Comparison of ENCODE assay signal across 23 cellular contexts in the genomic region with DNA sequence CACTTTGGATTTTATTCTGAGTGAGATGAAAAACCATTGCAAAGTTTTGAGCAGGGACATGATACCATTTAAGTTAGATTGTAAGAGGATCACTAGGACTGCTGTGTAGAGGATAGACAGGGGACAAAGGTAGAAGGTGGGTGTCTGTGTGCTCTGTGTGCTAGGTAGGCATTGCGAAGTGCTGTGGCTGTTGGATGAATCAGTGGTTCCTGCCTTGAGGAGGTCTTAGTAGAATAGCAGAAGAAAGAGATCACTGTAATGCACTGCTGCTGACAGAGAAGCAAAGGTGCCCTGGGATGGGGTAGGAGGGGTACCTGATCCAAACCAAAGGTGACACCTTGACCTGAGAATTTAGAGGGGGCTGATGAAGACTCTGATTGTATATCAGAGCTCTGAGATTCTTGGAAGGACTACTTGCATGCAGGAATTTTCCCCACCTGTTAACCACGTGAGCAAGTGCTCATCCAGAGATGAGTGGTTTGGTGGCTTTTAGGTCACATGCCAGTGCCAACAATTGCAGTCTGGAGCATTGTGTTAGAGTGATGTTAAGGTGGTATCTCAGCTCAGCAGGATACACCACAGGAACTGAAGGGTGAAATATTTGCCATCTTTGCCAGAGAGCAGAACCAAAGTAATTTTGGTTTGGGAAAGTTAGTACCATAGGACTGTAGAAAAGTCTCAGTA. TPM values are rescaled to one million over a fixed set of nuclear protein-coding genes. Genes with fewer than 3 reads are reported as not detected.
"Had no signal": no experiment of that assay in that cellular context is flagged by ENCODE, and none has a peak within 500 bp of the region (broad histone marks: within the 10 kb centered on the region; RNA-seq: fewer than 3 reads in every experiment).

No MANE protein-coding gene starts in this region.

- DNase-seq: activated B cell treated with CpG ODN at 0.5 μM for 24 hours; activated CD4-positive, alpha-beta T cell treated with anti-CD3 and anti-CD28 coated beads for 1 hour; activated CD4-positive, alpha-beta T cell treated with anti-CD3 and anti-CD28 coated beads, Interleukin-2, amount 10 ng/mL, durations not matched to agents 24 days and 14 days; activated CD4-positive, alpha-beta T cell treated with anti-CD3 and anti-CD28 coated beads, Interleukin-2, amount 50 U/mL, for 48 hours; activated CD8-positive, alpha-beta memory T cell treated with anti-CD3 and anti-CD28 coated beads, Interleukin-2, amount 10 ng/mL, durations not matched to agents 7 days and 5 days; activated gamma-delta T cell; activated naive CD4-positive, alpha-beta T cell treated with anti-CD3 and anti-CD28 coated beads for 36 hours; activated T-cell treated with anti-CD3 and anti-CD28 coated beads, Interleukin-2, amount 50 U/mL, for 4 hours; amygdala; Karpas-422; NCI-H1105 treated with DMSO at 0.1 percent for 48 hours; NCI-H1436 treated with DMSO at 0.1 percent for 48 hours; NCI-H187; NCI-H345; NCI-H510A; NCI-H526 treated with DMSO at 0.1 percent for 48 hours; NCI-H82; SIG-M5; T-helper 17 cell; T-helper 9 cell had no signal

- H3K4me1 Mint-ChIP-seq: activated B cell treated with CpG ODN at 0.5 μM for 24 hours; activated CD4-positive, alpha-beta T cell treated with anti-CD3 and anti-CD28 coated beads, Interleukin-2, amount 10 ng/mL, durations not matched to agents 24 days and 14 days; activated CD8-positive, alpha-beta memory T cell treated with anti-CD3 and anti-CD28 coated beads, Interleukin-2, amount 10 ng/mL, durations not matched to agents 7 days and 5 days; central memory CD8-positive, alpha-beta T cell; T-helper 17 cell had no signal

- H3K4me3 Mint-ChIP-seq: activated B cell treated with CpG ODN at 0.5 μM for 24 hours; activated CD4-positive, alpha-beta T cell treated with anti-CD3 and anti-CD28 coated beads, Interleukin-2, amount 10 ng/mL, durations not matched to agents 24 days and 14 days; activated CD8-positive, alpha-beta memory T cell treated with anti-CD3 and anti-CD28 coated beads, Interleukin-2, amount 10 ng/mL, durations not matched to agents 7 days and 5 days; activated naive CD4-positive, alpha-beta T cell treated with anti-CD3 and anti-CD28 coated beads for 36 hours; activated naive CD8-positive, alpha-beta T cell; activated T-cell treated with anti-CD3 and anti-CD28 coated beads, Interleukin-2, amount 50 U/mL, for 4 hours; brain; central memory CD8-positive, alpha-beta T cell; T-helper 17 cell had no signal

- ATAC-seq: activated CD8-positive, alpha-beta memory T cell treated with anti-CD3 and anti-CD28 coated beads, Interleukin-2, amount 10 ng/mL, durations not matched to agents 7 days and 5 days; activated T-cell treated with anti-CD3 and anti-CD28 coated beads, Interleukin-2, amount 50 U/mL, for 4 hours; T-helper 17 cell had no signal

- H3K36me3 Mint-ChIP-seq: activated CD8-positive, alpha-beta memory T cell treated with anti-CD3 and anti-CD28 coated beads, Interleukin-2, amount 10 ng/mL, durations not matched to agents 7 days and 5 days; activated naive CD8-positive, alpha-beta T cell had no signal

- H3K27ac Mint-ChIP-seq: activated B cell treated with CpG ODN at 0.5 μM for 24 hours; activated CD4-positive, alpha-beta T cell treated with anti-CD3 and anti-CD28 coated beads, Interleukin-2, amount 10 ng/mL, durations not matched to agents 24 days and 14 days; activated CD8-positive, alpha-beta memory T cell treated with anti-CD3 and anti-CD28 coated beads, Interleukin-2, amount 10 ng/mL, durations not matched to agents 7 days and 5 days; activated naive CD4-positive, alpha-beta T cell treated with anti-CD3 and anti-CD28 coated beads for 36 hours; activated naive CD8-positive, alpha-beta T cell; brain; T-helper 17 cell had no signal

- H3K9me3 Mint-ChIP-seq: activated B cell treated with CpG ODN at 0.5 μM for 24 hours; activated CD4-positive, alpha-beta T cell treated with anti-CD3 and anti-CD28 coated beads, Interleukin-2, amount 10 ng/mL, durations not matched to agents 24 days and 14 days; activated naive CD4-positive, alpha-beta T cell treated with anti-CD3 and anti-CD28 coated beads for 36 hours; activated T-cell treated with anti-CD3 and anti-CD28 coated beads, Interleukin-2, amount 50 U/mL, for 4 hours; central memory CD8-positive, alpha-beta T cell had no signal

- H3K27me3 Mint-ChIP-seq: brain had no signal

RNA-seq across cellular contexts. Expression of a gene that starts 10.8 kb away (rescaled TPM):
- total RNA-seq: activated naive CD4-positive, alpha-beta T cell treated with anti-CD3 and anti-CD28 coated beads for 36 hours had no signal
